Comparison of ENCODE assay signal across 1 cellular context in the genomic region with DNA sequence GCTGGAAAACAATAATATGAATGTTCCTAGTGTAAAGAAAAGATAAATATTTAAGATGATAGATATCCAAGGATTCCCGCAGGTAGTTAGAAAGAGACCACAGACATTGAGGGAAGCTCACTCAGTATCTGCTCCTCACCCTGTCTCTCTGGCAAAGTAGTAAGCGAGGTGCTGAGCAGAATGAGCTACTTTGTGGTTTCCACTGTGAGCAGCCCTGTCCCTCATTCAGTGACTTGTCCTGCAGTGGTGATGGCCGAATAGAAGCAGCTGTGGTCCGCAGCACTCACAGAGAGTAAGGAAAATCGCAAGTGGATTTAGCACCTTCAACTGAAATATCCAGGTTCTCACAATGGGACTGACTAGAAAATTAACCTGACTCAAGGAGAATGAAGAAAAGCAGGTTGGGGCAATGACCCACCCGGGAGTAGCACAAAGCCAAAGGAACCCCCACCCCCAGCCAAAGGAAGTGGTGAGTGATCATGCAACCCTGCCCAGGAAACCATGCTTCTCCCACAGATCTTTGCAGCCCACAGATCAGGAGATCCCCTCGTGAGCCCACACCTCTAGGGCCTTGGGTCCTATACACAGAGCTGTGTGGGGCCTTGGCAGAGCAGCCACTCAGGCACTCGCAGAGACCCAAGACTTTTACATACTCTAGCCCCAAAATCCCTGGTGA.
TF ChIP-seq lines count a peak whose summit lies in the region.

No MANE protein-coding gene starts in this region.

TF ChIP-seq in K562, 482 proteins besides CTCF, POLR2A, EP300 and RAD21 (continued from another document):
- no peak for TF ChIP-seq NKRF (IDR thresholded peaks at IDR 0.05; ENCODE audit: borderline replicate concordance)
